Comparison of ENCODE assay signal across 27 cellular contexts in the genomic region with DNA sequence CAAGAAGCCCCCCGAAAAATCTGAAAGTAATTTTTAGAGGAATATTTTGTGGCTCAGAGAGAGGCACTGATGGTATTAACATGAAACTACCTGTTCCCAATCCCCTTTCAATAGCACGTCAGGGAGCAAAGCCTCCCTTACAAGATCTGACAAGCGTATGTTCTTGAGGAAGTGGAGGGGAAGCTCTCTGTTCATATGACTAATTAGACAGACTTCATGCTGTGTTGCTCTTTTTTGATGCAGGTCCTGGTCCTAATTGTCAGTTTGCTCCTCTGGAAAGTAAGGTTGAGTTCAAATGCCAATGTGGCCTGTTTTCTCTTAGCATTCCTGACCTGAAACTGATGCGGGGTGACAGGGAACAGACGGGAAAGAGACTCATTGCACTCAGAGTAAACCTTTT. TPM values are rescaled to one million over a fixed set of nuclear protein-coding genes. Genes with fewer than 3 reads are reported as not detected.
"Had no signal": no experiment of that assay in that cellular context is flagged by ENCODE, and none has a peak within 500 bp of the region (broad histone marks: within the 10 kb centered on the region; RNA-seq: fewer than 3 reads in every experiment).

No MANE protein-coding gene starts in this region.

- H3K36me3 ChIP-seq: brain microvascular endothelial cell, cardiac muscle cell had no signal

- H3K27me3 ChIP-seq: brain microvascular endothelial cell, cardiac muscle cell had no signal

- H3K9me3 Mint-ChIP-seq: activated CD4-positive, alpha-beta memory T cell treated with anti-CD3 and anti-CD28 coated beads, Interleukin-2, amount 10 ng/mL, durations not matched to agents 7 days and 5 days; activated naive CD4-positive, alpha-beta T cell treated with anti-CD3 and anti-CD28 coated beads for 36 hours; activated T-helper 17 cell treated with anti-CD3 and anti-CD28 coated beads, Interleukin-2, amount 50 U/mL, for 72 hours had no signal

- H3K27ac ChIP-seq: brain microvascular endothelial cell, cardiac muscle cell, PC-9 had no signal

- ATAC-seq: activated CD4-positive, alpha-beta T cell treated with anti-CD3 and anti-CD28 coated beads for 36 hours; activated T-helper 17 cell treated with anti-CD3 and anti-CD28 coated beads, Interleukin-2, amount 50 U/mL, for 72 hours; T-helper 17 cell had no signal

- H3K27ac Mint-ChIP-seq: activated CD4-positive, alpha-beta memory T cell treated with anti-CD3 and anti-CD28 coated beads, Interleukin-2, amount 10 ng/mL, durations not matched to agents 7 days and 5 days; activated CD4-positive, alpha-beta T cell treated with anti-CD3 and anti-CD28 coated beads for 36 hours; activated naive CD4-positive, alpha-beta T cell treated with anti-CD3 and anti-CD28 coated beads for 36 hours; activated naive CD8-positive, alpha-beta T cell; activated T-helper 17 cell treated with anti-CD3 and anti-CD28 coated beads, Interleukin-2, amount 50 U/mL, for 72 hours; T-helper 17 cell had no signal

- H3K4me3 Mint-ChIP-seq: activated CD4-positive, alpha-beta memory T cell treated with anti-CD3 and anti-CD28 coated beads, Interleukin-2, amount 10 ng/mL, durations not matched to agents 7 days and 5 days; activated CD4-positive, alpha-beta T cell treated with anti-CD3 and anti-CD28 coated beads for 36 hours; activated naive CD4-positive, alpha-beta T cell treated with anti-CD3 and anti-CD28 coated beads for 36 hours; activated naive CD8-positive, alpha-beta T cell; activated T-helper 17 cell treated with anti-CD3 and anti-CD28 coated beads, Interleukin-2, amount 50 U/mL, for 72 hours; T-helper 17 cell had no signal

- H3K4me3 ChIP-seq: cardiac muscle cell, PC-9 had no signal

- DNase-seq: activated CD4-positive, alpha-beta memory T cell treated with anti-CD3 and anti-CD28 coated beads, Interleukin-2, amount 10 ng/mL, durations not matched to agents 7 days and 5 days; activated CD4-positive, alpha-beta T cell treated with anti-CD3 and anti-CD28 coated beads for 36 hours; activated CD4-positive, alpha-beta T cell treated with anti-CD3 and anti-CD28 coated beads, Interleukin-2, amount 50 U/mL, for 1 hour; activated gamma-delta T cell; activated naive CD4-positive, alpha-beta T cell treated with anti-CD3 and anti-CD28 coated beads for 36 hours; activated T-cell treated with anti-CD3 and anti-CD28 coated beads for 4 hours; activated T-cell treated with anti-CD3 and anti-CD28 coated beads, Interleukin-2, amount 50 U/mL, for 48 hours; amygdala; brain microvascular endothelial cell; Kasumi-1; KBM-7; NCI-H1105 treated with DMSO at 0.1 percent for 48 hours; NCI-H1436 treated with DMSO at 0.1 percent for 48 hours; NCI-H187; NCI-H2081; NCI-H2171; NCI-H2227 treated with DMSO at 0.1 percent for 48 hours; NCI-H446 treated with DMSO at 0.1 percent for 48 hours; NCI-H524 treated with DMSO at 0.1 percent for 48 hours; PC-9; SHP77 treated with DMSO at 0.1 percent for 48 hours; T-helper 17 cell; T1000 had no signal

- H3K36me3 Mint-ChIP-seq: activated naive CD8-positive, alpha-beta T cell had no signal

- H3K4me1 Mint-ChIP-seq: activated CD4-positive, alpha-beta memory T cell treated with anti-CD3 and anti-CD28 coated beads, Interleukin-2, amount 10 ng/mL, durations not matched to agents 7 days and 5 days; activated CD4-positive, alpha-beta T cell treated with anti-CD3 and anti-CD28 coated beads for 36 hours; activated T-helper 17 cell treated with anti-CD3 and anti-CD28 coated beads, Interleukin-2, amount 50 U/mL, for 72 hours; T-helper 17 cell had no signal

RNA-seq across cellular contexts. Expression of gene TBX20, which starts 27.0 kb away (rescaled TPM):
- total RNA-seq: activated CD8-positive, alpha-beta memory T cell treated with anti-CD3 and anti-CD28 coated beads for 36 hours; activated naive CD4-positive, alpha-beta T cell treated with anti-CD3 and anti-CD28 coated beads for 36 hours; T-helper 17 cell had no signal
